33 cellular contexts compared by ENCODE assay signal in the genomic region with DNA sequence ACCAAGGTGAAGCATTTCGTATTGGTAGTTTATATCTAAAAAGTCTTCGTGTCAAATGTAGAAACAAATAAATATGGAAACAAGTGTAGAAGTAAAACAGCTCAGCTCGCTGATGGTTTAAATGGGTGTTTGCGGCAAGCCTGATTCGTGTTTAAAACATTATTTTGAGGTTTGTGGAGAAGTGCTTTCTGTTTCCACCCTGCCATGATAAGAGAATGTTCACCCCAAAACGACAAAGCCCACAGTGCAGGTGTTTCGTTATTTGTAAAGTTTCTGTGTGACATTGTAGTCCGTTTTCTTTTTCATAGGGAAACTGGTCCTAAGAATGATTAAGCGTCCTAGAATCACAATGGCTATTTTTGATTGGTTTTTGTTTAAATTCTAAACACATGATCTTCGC.
"Had no signal": no experiment of that assay in that cellular context is flagged by ENCODE, and none has a peak within 500 bp of the region (broad histone marks: within the 10 kb centered on the region; RNA-seq: fewer than 3 reads in every experiment).

No MANE protein-coding gene starts in this region.

- H3K36me3 ChIP-seq: adrenal gland, ascending aorta, brain microvascular endothelial cell, breast epithelium, cardiac muscle cell had no signal

- ATAC-seq: activated naive CD4-positive, alpha-beta T cell treated with anti-CD3 and anti-CD28 coated beads, Interleukin-2, amount 50 U/mL, for 72 hours; activated naive CD8-positive, alpha-beta T cell treated with anti-CD3 and anti-CD28 coated beads, Interleukin-2, amount 50 U/mL, for 24 hours; activated T-cell treated with anti-CD3 and anti-CD28 coated beads, Interleukin-2, amount 50 U/mL, for 4 hours; activated T-cell treated with anti-CD3 and anti-CD28 coated beads, Interleukin-2, amount 50 U/mL, for 72 hours; activated T-helper 17 cell treated with anti-CD3 and anti-CD28 coated beads, Interleukin-2, amount 50 U/mL, for 72 hours; body of pancreas had no signal

- H3K9me3 ChIP-seq: adrenal gland, ascending aorta, body of pancreas had no signal

- H3K4me1 ChIP-seq: adrenal gland, ascending aorta, body of pancreas, breast epithelium had no signal

- H3K27me3 ChIP-seq: adrenal gland, ascending aorta, body of pancreas, brain microvascular endothelial cell, cardiac muscle cell had no signal

- H3K27ac ChIP-seq: ascending aorta, body of pancreas, brain microvascular endothelial cell, breast epithelium, cardiac muscle cell had no signal

- FAIRE-seq: astrocyte, bronchial epithelial cell, colon had no signal

- DNase-seq: activated effector memory CD4-positive, alpha-beta T cell treated with anti-CD3 and anti-CD28 coated beads, Interleukin-2, amount 50 U/mL, for 16 hours; activated effector memory CD4-positive, alpha-beta T cell treated with Interleukin-2 at 50 U/mL for 16 hours; activated gamma-delta T cell; activated gamma-delta T cell treated with Interleukin-2 at 50 U/mL for 16 hours; activated naive CD4-positive, alpha-beta T cell; activated naive CD4-positive, alpha-beta T cell treated with anti-CD3 and anti-CD28 coated beads for 36 hours; activated naive CD4-positive, alpha-beta T cell treated with anti-CD3 and anti-CD28 coated beads, Interleukin-2, amount 10 ng/mL, durations not matched to agents 7 days and 5 days; activated naive CD4-positive, alpha-beta T cell treated with anti-CD3 and anti-CD28 coated beads, Interleukin-2, amount 50 U/mL, for 16 hours; activated naive CD4-positive, alpha-beta T cell treated with Interleukin-2 at 50 U/mL for 16 hours; activated naive CD8-positive, alpha-beta T cell treated with anti-CD3 and anti-CD28 coated beads for 36 hours; activated naive CD8-positive, alpha-beta T cell treated with anti-CD3 and anti-CD28 coated beads, Interleukin-2, amount 10 ng/mL, durations not matched to agents 7 days and 5 days; activated naive CD8-positive, alpha-beta T cell treated with anti-CD3 and anti-CD28 coated beads, Interleukin-2, amount 50 U/mL, for 24 hours; activated T-cell treated with anti-CD3 and anti-CD28 coated beads, Interleukin-2, amount 50 U/mL, for 24 hours; activated T-cell treated with anti-CD3 and anti-CD28 coated beads, Interleukin-2, amount 50 U/mL, for 4 hours; activated T-cell treated with anti-CD3 and anti-CD28 coated beads, Interleukin-2, amount 50 U/mL, for 72 hours; amniotic stem cell; amygdala; anterior cingulate cortex; aorta; body of pancreas; brain microvascular endothelial cell; caudate nucleus; central memory CD4-positive, alpha-beta T cell; cerebellar nuclear complex had no signal

- H3K4me3 ChIP-seq: adrenal gland, ascending aorta, body of pancreas, breast epithelium, cardiac muscle cell had no signal
